Comparison of ENCODE assay signal across 16 cellular contexts in genomic region chr21:39037807-39038405, GRCh38.
A peak's percentile ranks its signal among the peaks of the same experiment; 100 is the strongest.
DNase-seq lines count a peak whose midpoint lies in the region; ATAC-seq and TF ChIP-seq lines count a peak whose summit lies in the region.
"Had no signal": no experiment of that assay in that cellular context is flagged by ENCODE, and none has a peak within 500 bp of the region (broad histone marks: within the 10 kb centered on the region; RNA-seq: fewer than 3 reads in every experiment).

No MANE protein-coding gene starts in this region.

- BruUV-seq in PC-3 (replicated peaks; lab: Mats Ljungman, UMichigan), result no TSS peak

- CTCF ChIA-PET in AG04450 (lab: Charles Lee), result interaction anchor here (0.6 kb wide), 1 partner anchor 10 kb away, joined by 3 read pairs; no protein-coding TSS in a partner anchor
- CTCF ChIA-PET in PC-3 (lab: Charles Lee), result no interaction called here

- ATAC-seq in PC-3 (no peak), foreskin keratinocyte (peak; percentile 24), body of pancreas (no peak)
- ATAC-seq: CD8-positive, alpha-beta T cell; natural killer cell treated with Interleukin-12 subunit alpha and Interleukin-12 subunit beta and Interleukin-15 and Interleukin-18, amount 100 ng/mL, for 72 hours; right cardiac atrium had no signal

- intact Hi-C loops in PC-3 (cut with micrococcal nuclease) (no loop called here), body of pancreas (cut with DNase I) (no loop called here)

- H3K4me3 ChIP-seq in AG04450 (ENCODE audit: low read depth, low read length) (no peak overlapping the region), PC-3 (ENCODE audit: low read length) (no peak overlapping the region), body of pancreas (no peak overlapping the region)

- 69 to 73% methylated on average over 10 to 11 of the region's 11 CpGs for WGBS in body of pancreas, 2 donors

- 0 out of 2 replicates have a peak, but pooled peaks have one; percentile 5 for TF ChIP-seq CTCF in AG04450 (IDR thresholded peaks at IDR 0.05; ENCODE audit: low read depth, low read length)
- TF ChIP-seq CTCF in GM12872 (IDR thresholded peaks at IDR 0.05; ENCODE audit: insufficient read depth, low read depth, low read length), result peak; percentile 16; the same call in 1 of the 3 replicates
- TF ChIP-seq CTCF in PC-3 (conservative IDR thresholded peaks at IDR 0.05; ENCODE audit: low read depth, low read length), result peak; percentile 35; the same call in 1 of the 2 replicates
- TF ChIP-seq CTCF in foreskin keratinocyte (conservative IDR thresholded peaks at IDR 0.05), result peak; percentile 23
- TF ChIP-seq CTCF in GM13977 (IDR thresholded peaks at IDR 0.05; ENCODE audit: extremely low read depth, insufficient read depth, missing control alignments), result no peak
- TF ChIP-seq CTCF in body of pancreas (IDR thresholded peaks at IDR 0.05), result no peak

- H3K27me3 ChIP-seq in AG04450 (ENCODE audit: control insufficient read depth, insufficient read depth, low read length), result no peaks in the 10 kb centered on the region
- H3K27me3 ChIP-seq in PC-3 (ENCODE audit: low read length), result no peaks in the 10 kb centered on the region
- H3K27me3 ChIP-seq in foreskin keratinocyte, result no peaks in the 10 kb centered on the region
- no peaks in the 10 kb centered on the region for H3K27me3 ChIP-seq in body of pancreas

- in situ Hi-C loops in GM13977 (cut with MboI; ENCODE audit: low pct_unique_long_range_greater_than_20kb, low sequenced_read_pairs, unreplicated experiment), result no loop called here

- no peak for TF ChIP-seq POLR2A in body of pancreas (IDR thresholded peaks at IDR 0.05)

- H3K4me1 ChIP-seq in PC-3 (ENCODE audit: insufficient read depth, low read length) (no peaks in the 10 kb centered on the region), foreskin keratinocyte (peaks cover 7% of the 10 kb centered on the region), body of pancreas (no peaks in the 10 kb centered on the region)

- no peaks in the 10 kb centered on the region for H3F3A ChIP-seq in PC-3 (ENCODE audit: low read length, unreplicated experiment)

- no peaks in the 10 kb centered on the region for H3K79me2 ChIP-seq in PC-3 (ENCODE audit: low read length)

- H3K9me2 ChIP-seq in PC-3 (replicated peaks; ENCODE audit: low read length), result no peaks in the 10 kb centered on the region

- H3K9me3 ChIP-seq in AG04450 (ENCODE audit: control insufficient read depth, insufficient read depth, low read length) (peaks cover 3% of the 10 kb centered on the region; the same call in 1 of the 2 replicates), PC-3 (ENCODE audit: low read length) (no peaks in the 10 kb centered on the region), body of pancreas (no peaks in the 10 kb centered on the region)

- H3K36me3 ChIP-seq in PC-3 (ENCODE audit: low read depth, low read length) (no peaks in the 10 kb centered on the region), body of pancreas (replicated peaks in 1 of 2; ENCODE audit: insufficient read depth in 1 of 2, low read depth in 2 of 2) (no peaks in the 10 kb centered on the region)

- no peak overlapping the region for H3K27ac ChIP-seq in AG04450 (ENCODE audit: low read depth, low read length)
- no peak overlapping the region for H3K27ac ChIP-seq in PC-3 (ENCODE audit: low read length)
- peak overlapping the region; percentile 62 for H3K27ac ChIP-seq in foreskin keratinocyte
- no peak overlapping the region for H3K27ac ChIP-seq in body of pancreas

- POLR2A ChIA-PET in AG04450 (lab: Yijun Ruan, JAX) (no interaction called here), PC-3 (lab: Charles Lee; ENCODE audit: unreplicated experiment) (no interaction called here)

- H2AFZ ChIP-seq in PC-3 (ENCODE audit: low read length), result peak overlapping the region; percentile 69

- no peak overlapping the region for H3K4me2 ChIP-seq in PC-3 (ENCODE audit: low read length)

- DNase-seq in AG04450 (ENCODE audit: low read depth, low spot score), result no peak
- no peak for DNase-seq in PC-3
- DNase-seq in foreskin keratinocyte, result no peak
- DNase-seq in GM13977 (ENCODE audit: low spot score), result no peak
- DNase-seq in Ammon's horn (ENCODE audit: low spot score), result no peak
- no peak for DNase-seq in body of pancreas
- DNase-seq in GM19240 (ENCODE audit: insufficient read length, low spot score), result no peak
- DNase-seq: activated naive CD8-positive, alpha-beta T cell treated with anti-CD3 and anti-CD28 coated beads for 36 hours; CD8-positive, alpha-beta T cell; kidney; NCI-H1105; NCI-H446; right cardiac atrium; T1000 had no signal

- H4K20me1 ChIP-seq in PC-3 (ENCODE audit: low read length), result no peaks in the 10 kb centered on the region

- no peak overlapping the region for H3K9ac ChIP-seq in PC-3 (ENCODE audit: low read length)

Comparison
In these comparisons a context has a peak if more than half of its experiments do, and no peak if none do; other contexts are left out.
1. CTCF ChIP-seq: peak in AG04450 (single experiment), GM12872 (single experiment), PC-3 (single experiment) and foreskin keratinocyte (single experiment); none in GM13977 (single experiment) and body of pancreas (0 of 7).